Comparison of ENCODE assay signal across 23 cellular contexts in the genomic region with DNA sequence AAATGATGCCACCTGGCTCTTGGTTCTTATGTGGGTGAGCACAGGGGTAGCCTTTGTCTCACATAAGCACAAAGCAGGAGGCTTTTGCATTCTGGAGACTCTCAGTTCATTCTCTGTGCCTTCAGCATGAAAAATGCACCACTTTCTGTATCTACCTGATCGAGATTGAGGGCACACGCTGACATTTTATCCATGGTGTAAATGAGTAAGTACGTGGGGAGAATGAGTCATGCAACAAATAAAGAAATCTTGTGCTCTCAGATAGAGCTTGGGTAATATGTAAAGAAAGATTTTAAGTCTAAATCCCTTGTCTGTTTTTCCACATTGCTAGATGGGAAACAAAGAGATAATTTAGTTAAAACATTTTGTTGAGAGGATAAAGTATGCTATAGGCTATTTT.
DNase-seq lines count a peak whose midpoint lies in the region; ATAC-seq and TF ChIP-seq lines count a peak whose summit lies in the region.
"Had no signal": no experiment of that assay in that cellular context is flagged by ENCODE, and none has a peak within 500 bp of the region (broad histone marks: within the 10 kb centered on the region; RNA-seq: fewer than 3 reads in every experiment).

No MANE protein-coding gene starts in this region.

- H4K91ac ChIP-seq in IMR-90 (ENCODE audit: insufficient read depth, low read depth, low read length) = no peak overlapping the region

- H3K23ac ChIP-seq in IMR-90 (ENCODE audit: low read depth, low read length) = no peak overlapping the region

- no peaks in the 10 kb centered on the region for H3K9me1 ChIP-seq in IMR-90 (ENCODE audit: insufficient read depth, low read length)

- H2BK15ac ChIP-seq in IMR-90 (ENCODE audit: low read depth, low read length) = no peak overlapping the region

- H3K14ac ChIP-seq in IMR-90 (replicated peaks; ENCODE audit: low read depth, low read length) = no peak overlapping the region

- no peak overlapping the region for H3K27ac ChIP-seq in IMR-90 (ENCODE audit: insufficient read depth, low read length)
- no peak overlapping the region for H3K27ac ChIP-seq in mammary epithelial cell (ENCODE audit: insufficient read depth, low read depth, low read length)
- H3K27ac ChIP-seq in brain microvascular endothelial cell = no peak overlapping the region
- H3K27ac ChIP-seq: ascending aorta, gastrocnemius medialis, HL-60, upper lobe of right lung had no signal

- WGBS in IMR-90 (ENCODE audit: extremely low coverage in 2 of 2, insufficient read length in 1 of 2), 2 experiments = 57% methylated on average over 1 of the region's 3 CpGs; no CpG with 5 or more reads in 1 of the 2 experiments
- 83% methylated on average over 3 of the region's 3 CpGs for WGBS in mammary epithelial cell (ENCODE audit: low coverage, missing lambda C conversion rate)

- H2AK5ac ChIP-seq in IMR-90 (ENCODE audit: low read depth, low read length) = no peak overlapping the region

- intact Hi-C loops in IMR-90 (cut with micrococcal nuclease) (no loop called here), mammary epithelial cell (cut with micrococcal nuclease) (no loop called here), left ventricle myocardium superior (cut with micrococcal nuclease) (no loop called here)

- H3K4me2 ChIP-seq in IMR-90 (ENCODE audit: low read depth, low read length) (no peak overlapping the region), mammary epithelial cell (ENCODE audit: insufficient read depth, low read depth, low read length) (no peak overlapping the region)

- in situ Hi-C loops in IMR-90 (cut with MboI; ENCODE audit: low sequenced_read_pairs) (no loop called here), mammary epithelial cell (cut with MboI; ENCODE audit: low sequenced_read_pairs in 2 of 2) (no loop called here), brain microvascular endothelial cell (cut with HindIII; ENCODE audit: low pct_ligation_motif_present, low sequenced_read_pairs) (no loop called here)

- H3K27me3 ChIP-seq in IMR-90 (ENCODE audit: control insufficient read depth, insufficient read depth, low read length) (no peaks in the 10 kb centered on the region), mammary epithelial cell (ENCODE audit: insufficient read depth, low read length) (no peaks in the 10 kb centered on the region), brain microvascular endothelial cell (replicated peaks) (no peaks in the 10 kb centered on the region)
- H3K27me3 ChIP-seq: ascending aorta, gastrocnemius medialis, upper lobe of right lung had no signal

- no peak overlapping the region for H2BK120ac ChIP-seq in IMR-90 (ENCODE audit: low read depth, low read length)

- H4K20me1 ChIP-seq in IMR-90 (ENCODE audit: insufficient read depth, low read length) (no peaks in the 10 kb centered on the region), mammary epithelial cell (ENCODE audit: insufficient read depth, low read length) (no peaks in the 10 kb centered on the region)

- dilution Hi-C loops in IMR-90 (cut with HindIII; ENCODE audit: low sequenced_read_pairs, unreplicated experiment) (no loop called here), mammary epithelial cell (cut with HindIII; ENCODE audit: low sequenced_read_pairs) (no loop called here)

- no peak overlapping the region for H4K8ac ChIP-seq in IMR-90 (ENCODE audit: low read depth in 2 of 2, low read length in 2 of 2)

- TF ChIP-seq CTCF in IMR-90 (conservative IDR thresholded peaks at IDR 0.05; ENCODE audit: low read depth, low read length) = no peak
- no peak for TF ChIP-seq CTCF in mammary epithelial cell (conservative IDR thresholded peaks at IDR 0.05 in 1 of 2, IDR thresholded peaks at IDR 0.05 in 1 of 2; ENCODE audit: extremely low read depth in 1 of 2, insufficient read depth in 1 of 2, low read depth in 1 of 2, low read length in 2 of 2)
- no peak for TF ChIP-seq CTCF in brain microvascular endothelial cell (IDR thresholded peaks at IDR 0.05; ENCODE audit: low read depth, low read length, missing control alignments)

- H2AFZ ChIP-seq in IMR-90 (replicated peaks; ENCODE audit: low read length, poor library complexity) (peak overlapping the region; percentile 13), mammary epithelial cell (ENCODE audit: low read depth, low read length) (no peak overlapping the region)

- H4K5ac ChIP-seq in IMR-90 (ENCODE audit: low read depth, low read length) = no peak overlapping the region

- H3K4me3 ChIP-seq in IMR-90 (ENCODE audit: insufficient read depth, low read depth, low read length) = no peak overlapping the region
- H3K4me3 ChIP-seq in mammary epithelial cell (replicated peaks in 1 of 3; ENCODE audit: insufficient read depth in 1 of 3, low read depth in 2 of 3, low read length in 3 of 3) = no peak overlapping the region
- no peak overlapping the region for H3K4me3 ChIP-seq in brain microvascular endothelial cell (ENCODE audit: low read depth, low read length)
- H3K4me3 ChIP-seq: ascending aorta, gastrocnemius medialis, lung, upper lobe of right lung had no signal

- no peak overlapping the region for H3K56ac ChIP-seq in IMR-90 (ENCODE audit: extremely low read depth, insufficient read depth, low read length)

- TF ChIP-seq RAD21 in IMR-90 (IDR thresholded peaks at IDR 0.05; ENCODE audit: low read length) = no peak

- H3K36me3 ChIP-seq in IMR-90 (ENCODE audit: control insufficient read depth, insufficient read depth, low read length) = no peaks in the 10 kb centered on the region
- no peaks in the 10 kb centered on the region for H3K36me3 ChIP-seq in mammary epithelial cell (ENCODE audit: insufficient read depth, low read length)
- no peaks in the 10 kb centered on the region for H3K36me3 ChIP-seq in brain microvascular endothelial cell (replicated peaks)
- H3K36me3 ChIP-seq: ascending aorta, gastrocnemius medialis, upper lobe of right lung had no signal

- no peak for TF ChIP-seq POLR2A in IMR-90 (IDR thresholded peaks at IDR 0.05; ENCODE audit: low read depth, low read length)

- H3K18ac ChIP-seq in IMR-90 (ENCODE audit: low read depth, low read length) = no peak overlapping the region

- H3K9me3 ChIP-seq in IMR-90 (ENCODE audit: control insufficient read depth, insufficient read depth, low read length) = no peaks in the 10 kb centered on the region
- no peaks in the 10 kb centered on the region for H3K9me3 ChIP-seq in mammary epithelial cell (replicated peaks; ENCODE audit: insufficient read depth, low read length)
- H3K9me3 ChIP-seq: ascending aorta, gastrocnemius medialis, upper lobe of right lung had no signal

- H3K9ac ChIP-seq in IMR-90 (ENCODE audit: low read depth, low read length) = no peak overlapping the region
- no peak overlapping the region for H3K9ac ChIP-seq in mammary epithelial cell (ENCODE audit: insufficient read depth, low read length)

- H3K79me2 ChIP-seq in mammary epithelial cell (ENCODE audit: insufficient read depth, low read length) = no peaks in the 10 kb centered on the region

- H3K4me1 ChIP-seq in IMR-90 (ENCODE audit: control insufficient read depth, insufficient read depth, low read length) (peaks cover 1% of the 10 kb centered on the region; the same call in 1 of the 2 replicates), mammary epithelial cell (ENCODE audit: insufficient read depth, low read length) (no peaks in the 10 kb centered on the region)
- H3K4me1 ChIP-seq: ascending aorta, gastrocnemius medialis, upper lobe of right lung had no signal

- POLR2A ChIA-PET in IMR-90 (lab: Charles Lee; ENCODE audit: unreplicated experiment) = no interaction called here

- H3K79me1 ChIP-seq in IMR-90 (ENCODE audit: low read depth in 1 of 2, low read length in 2 of 2) = no peaks in the 10 kb centered on the region

- DNase-seq in Ammon's horn (ENCODE audit: low spot score) = peak; percentile 8
- DNase-seq in IMR-90 = peak; percentile 15
- DNase-seq in mammary epithelial cell = peak; percentile 44
- DNase-seq in kidney tubule cell (ENCODE audit: low spot score) = peak; percentile 6
- DNase-seq in brain microvascular endothelial cell = no peak
- no peak for DNase-seq in NCI-H2171 (lab: John Stamatoyannopoulos, UW)
- no peak for DNase-seq in activated CD4-positive, CD25-positive, alpha-beta regulatory T cell (lab: John Stamatoyannopoulos, UW)
- DNase-seq in left ventricle myocardium superior = no peak
- DNase-seq: activated CD4-positive, CD25-positive, alpha-beta regulatory T cell treated with anti-CD3 and anti-CD28 coated beads, Interleukin-2, amount 50 U/mL, for 72 hours; activated CD8-positive, alpha-beta T cell treated with anti-CD3 and anti-CD28 coated beads for 36 hours; DMS79; effector CD8-positive, alpha-beta T cell; erythroblast; gastrocnemius medialis; kidney; NCI-H1092 treated with DMSO at 0.1 percent for 48 hours; NCI-H2029; SIG-M5; T-cell; upper lobe of right lung had no signal

- BruUV-seq in IMR-90 (replicated peaks; lab: Mats Ljungman, UMichigan) (no TSS peak), mammary epithelial cell (replicated peaks; lab: Mats Ljungman, UMichigan) (no TSS peak)

- ATAC-seq in IMR-90 (ENCODE audit: low read depth) (no peak), left ventricle myocardium superior (no peak)
- ATAC-seq: activated CD8-positive, alpha-beta T cell treated with anti-CD3 and anti-CD28 coated beads for 36 hours; gastrocnemius medialis; T-cell; upper lobe of right lung had no signal

- no peak overlapping the region for H2BK5ac ChIP-seq in IMR-90 (ENCODE audit: low read depth, low read length, poor library complexity, severe bottlenecking)

- H2BK20ac ChIP-seq in IMR-90 (ENCODE audit: low read depth, low read length) = no peak overlapping the region

- H3K4ac ChIP-seq in IMR-90 (ENCODE audit: low read depth, low read length) = no peak overlapping the region

- peak overlapping the region; percentile 57 for H2AK9ac ChIP-seq in IMR-90 (replicated peaks; ENCODE audit: low read depth, low read length, poor library complexity)

- CTCF ChIA-PET in IMR-90 (lab: Yijun Ruan, JAX) = interaction anchor here (0.6 kb wide), 1 partner anchor 1191 kb away, joined by 4 read pairs; no protein-coding TSS in a partner anchor
- CTCF ChIA-PET in mammary epithelial cell (lab: Charles Lee; ENCODE audit: low non-redundant PET) = no interaction called here

TF ChIP-seq in IMR-90, 13 proteins besides CTCF, POLR2A, EP300 and RAD21:
- no peak for TF ChIP-seq SMC3 (IDR thresholded peaks at IDR 0.05; ENCODE audit: low read depth, low read length)
- peak; percentile 8; the same call in 1 of the 2 replicates for TF ChIP-seq FOS (IDR thresholded peaks at IDR 0.05; ENCODE audit: low read depth, low read length)
- TF ChIP-seq MAZ (IDR thresholded peaks at IDR 0.05; ENCODE audit: borderline replicate concordance, low read depth, low read length) = no peak

Comparison
In these comparisons a context has a peak if more than half of its experiments do, and no peak if none do; other contexts are left out.
1. DNase-seq: peak in Ammon's horn (single experiment), IMR-90 (single experiment), mammary epithelial cell (single experiment) and kidney tubule cell (single experiment); none in brain microvascular endothelial cell (single experiment), NCI-H2171 (single experiment), activated CD4-positive, CD25-positive, alpha-beta regulatory T cell (0 of 4) and left ventricle myocardium superior (single experiment).